10 cellular contexts compared by ENCODE assay signal in the genomic region with DNA sequence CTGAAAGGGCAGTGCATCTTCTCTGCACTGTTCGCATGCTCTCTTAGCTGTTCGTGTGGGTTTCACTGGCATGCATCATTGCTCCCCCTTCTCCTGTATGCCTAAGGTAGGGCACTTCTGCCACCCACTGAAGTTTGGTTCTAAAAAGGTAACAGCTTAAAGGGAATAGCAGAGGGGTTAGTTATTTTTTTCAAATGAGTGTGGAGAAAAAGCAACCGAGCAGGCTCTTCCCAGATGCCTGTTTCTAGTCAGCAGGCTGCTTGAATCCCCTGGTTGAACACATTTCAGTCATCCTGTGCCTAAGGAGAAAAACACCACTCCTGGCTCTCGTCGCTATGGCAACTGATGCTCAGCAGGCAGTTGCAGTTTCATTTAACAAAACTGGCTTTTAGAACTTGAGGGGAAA.
DNase-seq lines count a peak whose midpoint lies in the region; ATAC-seq lines count a peak whose summit lies in the region.
"Had no signal": no experiment of that assay in that cellular context is flagged by ENCODE, and none has a peak within 500 bp of the region (broad histone marks: within the 10 kb centered on the region; RNA-seq: fewer than 3 reads in every experiment).

No MANE protein-coding gene starts in this region.

- H3K4me1 Mint-ChIP-seq in activated CD8-positive, alpha-beta memory T cell treated with anti-CD3 and anti-CD28 coated beads, Interleukin-2, amount 10 ng/mL, durations not matched to agents 7 days and 5 days, result peaks cover 5% of the 10 kb centered on the region
- peaks cover 6 to 12% of the 10 kb centered on the region in 2 donors for H3K4me1 Mint-ChIP-seq in stimulated activated naive B cell treated with anti-CD40 and anti-IgM and Interleukin-4, amounts not matched to agents 10 μg/mL and 1 μg/mL and 100 μg/mL, for 72 hours

- no peak overlapping the region for H3K4me3 Mint-ChIP-seq in activated CD8-positive, alpha-beta memory T cell treated with anti-CD3 and anti-CD28 coated beads, Interleukin-2, amount 10 ng/mL, durations not matched to agents 7 days and 5 days
- no peak overlapping the region for H3K4me3 Mint-ChIP-seq in stimulated activated naive B cell treated with anti-CD40 and anti-IgM and Interleukin-4, amounts not matched to agents 10 μg/mL and 1 μg/mL and 100 μg/mL, for 72 hours

- no peak overlapping the region for H3K27ac Mint-ChIP-seq in activated CD8-positive, alpha-beta memory T cell treated with anti-CD3 and anti-CD28 coated beads, Interleukin-2, amount 10 ng/mL, durations not matched to agents 7 days and 5 days
- peak overlapping the region; percentile 15 for H3K27ac Mint-ChIP-seq in stimulated activated naive B cell treated with anti-CD40 and anti-IgM and Interleukin-4, amounts not matched to agents 10 μg/mL and 1 μg/mL and 100 μg/mL, for 72 hours

- no peaks in the 10 kb centered on the region for H3K27me3 Mint-ChIP-seq in activated CD8-positive, alpha-beta memory T cell treated with anti-CD3 and anti-CD28 coated beads, Interleukin-2, amount 10 ng/mL, durations not matched to agents 7 days and 5 days
- H3K27me3 Mint-ChIP-seq in stimulated activated naive B cell treated with anti-CD40 and anti-IgM and Interleukin-4, amounts not matched to agents 10 μg/mL and 1 μg/mL and 100 μg/mL, for 72 hours, result no peaks in the 10 kb centered on the region

- peak; percentile 43 for DNase-seq in activated CD8-positive, alpha-beta memory T cell treated with anti-CD3 and anti-CD28 coated beads, Interleukin-2, amount 10 ng/mL, durations not matched to agents 7 days and 5 days
- DNase-seq in activated CD8-positive, alpha-beta memory T cell treated with anti-CD3 and anti-CD28 coated beads, Interleukin-2, amount 50 U/mL, for 4 hours, result no peak
- DNase-seq in SK-N-DZ (ENCODE audit: low spot score), result peak; percentile 37
- DNase-seq in stimulated activated naive B cell treated with anti-CD40 and anti-IgM and Interleukin-4, amounts not matched to agents 10 μg/mL and 1 μg/mL and 100 μg/mL, for 72 hours, result peak; percentile 15
- no peak for DNase-seq in Kasumi-1 (lab: John Stamatoyannopoulos, UW)
- no peak for DNase-seq in SIG-M5 treated with dmso at 0.1 percent for 504 hours (lab: John Stamatoyannopoulos, UW; ENCODE audit: unreplicated experiment)
- DNase-seq in NCI-H1048 (lab: John Stamatoyannopoulos, UW), result no peak
- DNase-seq: colonic mucosa had no signal

- CTCF ChIA-PET in activated CD8-positive, alpha-beta memory T cell treated with anti-CD3 and anti-CD28 coated beads, Interleukin-2, amount 10 ng/mL, durations not matched to agents 7 days and 5 days (lab: Charles Lee), result interaction anchor here (2.0 kb wide), 1 partner anchor 11 kb away, joined by 5 read pairs; no protein-coding TSS in a partner anchor

- H3K36me3 Mint-ChIP-seq in activated CD8-positive, alpha-beta memory T cell treated with anti-CD3 and anti-CD28 coated beads, Interleukin-2, amount 10 ng/mL, durations not matched to agents 7 days and 5 days, result peaks cover 5% of the 10 kb centered on the region
- peaks cover 9 to 23% of the 10 kb centered on the region in 2 donors for H3K36me3 Mint-ChIP-seq in stimulated activated naive B cell treated with anti-CD40 and anti-IgM and Interleukin-4, amounts not matched to agents 10 μg/mL and 1 μg/mL and 100 μg/mL, for 72 hours

- H3K9me3 Mint-ChIP-seq in activated CD8-positive, alpha-beta memory T cell treated with anti-CD3 and anti-CD28 coated beads, Interleukin-2, amount 10 ng/mL, durations not matched to agents 7 days and 5 days (ENCODE audit: low read depth), result peaks cover 9% of the 10 kb centered on the region
- peaks cover 3 to 12% of the 10 kb centered on the region in 2 donors for H3K9me3 Mint-ChIP-seq in stimulated activated naive B cell treated with anti-CD40 and anti-IgM and Interleukin-4, amounts not matched to agents 10 μg/mL and 1 μg/mL and 100 μg/mL, for 72 hours

- no peak for ATAC-seq in activated CD8-positive, alpha-beta memory T cell treated with anti-CD3 and anti-CD28 coated beads, Interleukin-2, amount 10 ng/mL, durations not matched to agents 7 days and 5 days
- ATAC-seq in HG02642 (IDR thresholded peaks at IDR 0.05; ENCODE audit: poor library complexity, unreplicated experiment), result peak; percentile 73
- peak; percentile 99 for ATAC-seq in stimulated activated naive B cell treated with anti-CD40 and anti-IgM and Interleukin-4, amounts not matched to agents 10 μg/mL and 1 μg/mL and 100 μg/mL, for 72 hours (replicated peaks)
- ATAC-seq: Panc1 had no signal

Comparison
In these comparisons a context has a peak if more than half of its experiments do, and no peak if none do; other contexts are left out.
1. DNase-seq: peak in activated CD8-positive, alpha-beta memory T cell treated with anti-CD3 and anti-CD28 coated beads, Interleukin-2, amount 10 ng/mL, durations not matched to agents 7 days and 5 days (single experiment), SK-N-DZ (single experiment) and stimulated activated naive B cell treated with anti-CD40 and anti-IgM and Interleukin-4, amounts not matched to agents 10 μg/mL and 1 μg/mL and 100 μg/mL, for 72 hours (single experiment); none in activated CD8-positive, alpha-beta memory T cell treated with anti-CD3 and anti-CD28 coated beads, Interleukin-2, amount 50 U/mL, for 4 hours (single experiment), Kasumi-1 (0 of 2), SIG-M5 treated with dmso at 0.1 percent for 504 hours (single experiment) and NCI-H1048 (single experiment).